ENCODE assay signal across 8 cellular contexts in genomic region chr6:44257753-44258324, GRCh38. TPM values are rescaled to one million over a fixed set of nuclear protein-coding genes. Genes with fewer than 3 reads are reported as not detected.
DNase-seq lines count a peak whose midpoint lies in the region; ATAC-seq lines count a peak whose summit lies in the region.

No MANE protein-coding gene starts in this region.

- H3K9me3 Mint-ChIP-seq in activated CD4-positive, alpha-beta T cell treated with anti-CD3 and anti-CD28 coated beads, Interleukin-2, amount 10 ng/mL, durations not matched to agents 7 days and 5 days: no peaks in the 10 kb centered on the region

- no peaks in the 10 kb centered on the region for H3K27me3 Mint-ChIP-seq in activated CD4-positive, alpha-beta T cell treated with anti-CD3 and anti-CD28 coated beads, Interleukin-2, amount 10 ng/mL, durations not matched to agents 7 days and 5 days

- H3K27ac Mint-ChIP-seq in activated CD4-positive, alpha-beta T cell treated with anti-CD3 and anti-CD28 coated beads, Interleukin-2, amount 10 ng/mL, durations not matched to agents 7 days and 5 days: peak overlapping the region; percentile 88

- H3K23ac ChIP-seq in mesenchymal stem cell (ENCODE audit: low read length in 2 of 2): peak overlapping the region in 1 of 2 experiments; percentile 78

- H3K9me3 ChIP-seq in adipocyte (ENCODE audit: control insufficient read depth, low read length) (no peaks in the 10 kb centered on the region), mesenchymal stem cell (ENCODE audit: control insufficient read depth, low read length) (no peaks in the 10 kb centered on the region)

- H2AFZ ChIP-seq in mesenchymal stem cell (ENCODE audit: low read depth, low read length): peak overlapping the region; percentile 30

- peak overlapping the region; percentile 40 for H3K4me2 ChIP-seq in mesenchymal stem cell (ENCODE audit: low read length, poor library complexity, severe bottlenecking)

- ATAC-seq in HG03108 (IDR thresholded peaks at IDR 0.05; ENCODE audit: unreplicated experiment): peak; percentile 11

- H3K4me3 Mint-ChIP-seq in activated CD4-positive, alpha-beta T cell treated with anti-CD3 and anti-CD28 coated beads, Interleukin-2, amount 10 ng/mL, durations not matched to agents 7 days and 5 days: peak overlapping the region; percentile 78

- H3K27me3 ChIP-seq in adipocyte (replicated peaks; ENCODE audit: control insufficient read depth, insufficient read depth, low read length) (no peaks in the 10 kb centered on the region), mesenchymal stem cell (ENCODE audit: control insufficient read depth in 1 of 2, insufficient read depth in 1 of 2, low read length in 2 of 2) (no peaks in the 10 kb centered on the region)

- H3K14ac ChIP-seq in mesenchymal stem cell (ENCODE audit: low read length in 2 of 2): peak overlapping the region in 1 of 2 experiments; percentile 0

- no peak for DNase-seq in activated CD4-positive, alpha-beta T cell treated with anti-CD3 and anti-CD28 coated beads, Interleukin-2, amount 10 ng/mL, durations not matched to agents 7 days and 5 days
- DNase-seq in activated CD4-positive, alpha-beta T cell treated with anti-CD3 and anti-CD28 coated beads for 48 hours: no peak
- DNase-seq in adipocyte (ENCODE audit: low read depth): no peak
- no peak for DNase-seq in mesenchymal stem cell
- DNase-seq in HCEC 1CT: no peak
- DNase-seq in LoVo (ENCODE audit: low spot score): no peak
- no peak for DNase-seq in NCI-H1930 (lab: John Stamatoyannopoulos, UW)

- peak overlapping the region in 1 of 2 experiments; percentile 2 for H2BK12ac ChIP-seq in mesenchymal stem cell (ENCODE audit: low read length in 2 of 2)

- H3K4me1 Mint-ChIP-seq in activated CD4-positive, alpha-beta T cell treated with anti-CD3 and anti-CD28 coated beads, Interleukin-2, amount 10 ng/mL, durations not matched to agents 7 days and 5 days: peaks cover 57% of the 10 kb centered on the region

- WGBS in mesenchymal stem cell: 46% methylated on average over 15 of the region's 15 CpGs

- H2BK120ac ChIP-seq in mesenchymal stem cell (ENCODE audit: low read depth, low read length): peak overlapping the region; percentile 2

- H3K4me3 ChIP-seq in adipocyte (ENCODE audit: low read length) (peak overlapping the region; percentile 92), mesenchymal stem cell (ENCODE audit: insufficient read depth in 1 of 2, low read depth in 1 of 2, low read length in 2 of 2) (peak overlapping the region; percentile 81 to 90)

- peaks cover 23% of the 10 kb centered on the region for H3K79me1 ChIP-seq in mesenchymal stem cell (replicated peaks; ENCODE audit: low read length, poor library complexity, severe bottlenecking)

- H3K4me1 ChIP-seq in adipocyte (ENCODE audit: control insufficient read depth, insufficient read depth, low read length) (peaks cover 16% of the 10 kb centered on the region), mesenchymal stem cell (ENCODE audit: control insufficient read depth, insufficient read depth, low read depth, low read length) (peaks cover 32% of the 10 kb centered on the region)

- H4K8ac ChIP-seq in mesenchymal stem cell (ENCODE audit: low read length): peak overlapping the region; percentile 86

- H2BK5ac ChIP-seq in mesenchymal stem cell (ENCODE audit: low read depth, low read length, poor library complexity, severe bottlenecking): no peak overlapping the region

- peak overlapping the region; percentile 34 to 64 for H3K18ac ChIP-seq in mesenchymal stem cell (ENCODE audit: low read depth in 1 of 2, low read length in 2 of 2)

- CTCF ChIA-PET in activated CD4-positive, alpha-beta T cell treated with anti-CD3 and anti-CD28 coated beads, Interleukin-2, amount 10 ng/mL, durations not matched to agents 7 days and 5 days (lab: Charles Lee): interaction anchor here (0.6 to 5.8 kb wide), 4 partner anchors 13 to 667 kb away, joined by 3 to 66 read pairs (median 5); partner anchors contain the start of genes AARS2 and HSP90AB1

- peak overlapping the region; percentile 64 for H4K91ac ChIP-seq in mesenchymal stem cell (ENCODE audit: low read length)

- H2BK15ac ChIP-seq in mesenchymal stem cell (ENCODE audit: low read depth, poor library complexity, severe bottlenecking): peak overlapping the region; percentile 93

- H2AK5ac ChIP-seq in mesenchymal stem cell (ENCODE audit: low read length, severe bottlenecking): no peak overlapping the region

- H3K4ac ChIP-seq in mesenchymal stem cell (ENCODE audit: low read depth in 1 of 2, low read length in 2 of 2): peak overlapping the region; percentile 0 to 3

- peaks cover 31% of the 10 kb centered on the region for H3K36me3 ChIP-seq in adipocyte (ENCODE audit: control insufficient read depth, insufficient read depth, low read length, severe bottlenecking)
- peaks cover 59% of the 10 kb centered on the region in 2 experiments for H3K36me3 ChIP-seq in mesenchymal stem cell (ENCODE audit: control insufficient read depth in 1 of 2, insufficient read depth in 2 of 2, low read depth in 1 of 2, low read length in 2 of 2)

- POLR2A ChIA-PET in activated CD4-positive, alpha-beta T cell treated with anti-CD3 and anti-CD28 coated beads, Interleukin-2, amount 10 ng/mL, durations not matched to agents 7 days and 5 days (lab: Charles Lee): interaction anchor here (0.7 kb wide), 1 partner anchor 9 kb away, joined by 3 read pairs; no protein-coding TSS in a partner anchor

- H3K9ac ChIP-seq in adipocyte (ENCODE audit: low read length) (peak overlapping the region; percentile 94), mesenchymal stem cell (ENCODE audit: low read length) (peak overlapping the region; percentile 79)

- H3K36me3 Mint-ChIP-seq in activated CD4-positive, alpha-beta T cell treated with anti-CD3 and anti-CD28 coated beads, Interleukin-2, amount 10 ng/mL, durations not matched to agents 7 days and 5 days (ENCODE audit: low read depth): peaks cover 30% of the 10 kb centered on the region

- H3K27ac ChIP-seq in mesenchymal stem cell (ENCODE audit: low read length, poor library complexity, severe bottlenecking): peak overlapping the region; percentile 38

RNA-seq across cellular contexts. Expression of gene SLC35B2, which starts 0.5 kb away (rescaled TPM):
- total RNA-seq in activated CD4-positive, alpha-beta T cell treated with anti-CD3 and anti-CD28 coated beads, Interleukin-2, amount 10 ng/mL, durations not matched to agents 7 days and 5 days: 10 to 100 TPM; 29.5 to 30.1 TPM
- polyA plus RNA-seq in mesenchymal stem cell (2013, experiment 1 of 2): 80.8 TPM
- 81.8 TPM for polyA plus RNA-seq in mesenchymal stem cell (2013, experiment 2 of 2)

RNA-seq across cellular contexts. Expression of gene NFKBIE, which starts 7.5 kb away (rescaled TPM):
- total RNA-seq in activated CD4-positive, alpha-beta T cell treated with anti-CD3 and anti-CD28 coated beads, Interleukin-2, amount 10 ng/mL, durations not matched to agents 7 days and 5 days: 10 to 100 TPM; 14.7 to 15.3 TPM
- polyA plus RNA-seq in mesenchymal stem cell (2013, experiment 1 of 2): 4.9 TPM
- 4.8 TPM for polyA plus RNA-seq in mesenchymal stem cell (2013, experiment 2 of 2)

RNA-seq across cellular contexts. Expression of gene HSP90AB1, which starts 10.9 kb away (rescaled TPM):
- total RNA-seq in activated CD4-positive, alpha-beta T cell treated with anti-CD3 and anti-CD28 coated beads, Interleukin-2, amount 10 ng/mL, durations not matched to agents 7 days and 5 days: 100 to 1,000 TPM; 522 to 571 TPM
- polyA plus RNA-seq in mesenchymal stem cell (2013, experiment 1 of 2): 545 TPM
- polyA plus RNA-seq in mesenchymal stem cell (2013, experiment 2 of 2): 525 TPM

RNA-seq across cellular contexts. Expression of gene TMEM151B, which starts 12.4 kb away (rescaled TPM):
- not detected for total RNA-seq in activated CD4-positive, alpha-beta T cell treated with anti-CD3 and anti-CD28 coated beads, Interleukin-2, amount 10 ng/mL, durations not matched to agents 7 days and 5 days
- polyA plus RNA-seq in mesenchymal stem cell (2013, experiment 1 of 2): not detected
- polyA plus RNA-seq in mesenchymal stem cell (2013, experiment 2 of 2): not detected

RNA-seq across cellular contexts. Expression of gene SLC29A1, which starts 34.4 kb away (rescaled TPM):
- 10 to 100 TPM; 38.5 to 46.9 TPM for total RNA-seq in activated CD4-positive, alpha-beta T cell treated with anti-CD3 and anti-CD28 coated beads, Interleukin-2, amount 10 ng/mL, durations not matched to agents 7 days and 5 days
- polyA plus RNA-seq in mesenchymal stem cell (2013, experiment 1 of 2): 31.6 TPM
- 29.2 TPM for polyA plus RNA-seq in mesenchymal stem cell (2013, experiment 2 of 2)
